ENCODE assay signal across 9 cellular contexts in genomic region chr13:34943675-34944634, GRCh38. TPM values are rescaled to one million over a fixed set of nuclear protein-coding genes. Genes with fewer than 3 reads are reported as not detected.
DNase-seq lines count a peak whose midpoint lies in the region; ATAC-seq, FAIRE-seq and TF ChIP-seq lines count a peak whose summit lies in the region.
"Had no signal": no experiment of that assay in that cellular context is flagged by ENCODE, and none has a peak within 500 bp of the region (broad histone marks: within the 10 kb centered on the region; RNA-seq: fewer than 3 reads in every experiment).

No MANE protein-coding gene starts in this region.

- H3K9ac ChIP-seq in parathyroid adenoma: no peak overlapping the region

- ATAC-seq in esophagus mucosa (no peak), GM18520 (IDR thresholded peaks at IDR 0.05; ENCODE audit: unreplicated experiment) (no peak)

- TF ChIP-seq CTCF in coronary artery (IDR thresholded peaks at IDR 0.05) (no peak), parathyroid adenoma (IDR thresholded peaks at IDR 0.05) (no peak)

- H2AFZ ChIP-seq in parathyroid adenoma: no peak overlapping the region

- H3K79me2 ChIP-seq in parathyroid adenoma: peaks cover 5% of the 10 kb centered on the region

- peak; percentile 17 for FAIRE-seq in G401.6 (lab: Jason Lieb, UNC)
- FAIRE-seq: bronchial epithelial cell had no signal

- H3K36me3 ChIP-seq in parathyroid adenoma (ENCODE audit: control insufficient read depth, insufficient read depth, low read length): no peaks in the 10 kb centered on the region

- no peaks in the 10 kb centered on the region for H3K27me3 ChIP-seq in parathyroid adenoma (ENCODE audit: control insufficient read depth, insufficient read depth, low read length)

- peak; percentile 53 for DNase-seq in Jurkat, Clone E6-1 (ENCODE audit: low read depth, low spot score)
- DNase-seq in coronary artery (ENCODE audit: low spot score) (no peak), OCI-M1 (lab: John Stamatoyannopoulos, UW) (no peak), NCI-H2171 (lab: John Stamatoyannopoulos, UW) (no peak)

- no peak overlapping the region for H3K4me3 ChIP-seq in Jurkat, Clone E6-1 (ENCODE audit: low read length)
- H3K4me3 ChIP-seq in coronary artery (peak overlapping the region; percentile 99), parathyroid adenoma (ENCODE audit: low read depth, low read length) (peak overlapping the region; percentile 47)

- H3K4me2 ChIP-seq in parathyroid adenoma (ENCODE audit: low read length): peak overlapping the region; percentile 67

- peaks cover 3% of the 10 kb centered on the region for H3K4me1 ChIP-seq in parathyroid adenoma

- no peak overlapping the region for H3K27ac ChIP-seq in coronary artery
- no peak overlapping the region for H3K27ac ChIP-seq in parathyroid adenoma

- no peaks in the 10 kb centered on the region for H3K9me3 ChIP-seq in parathyroid adenoma (ENCODE audit: control insufficient read depth, low read length)

RNA-seq across cellular contexts. Expression of gene NBEA, which starts 1.9 kb away (rescaled TPM):
- polyA plus RNA-seq in Jurkat, Clone E6-1 (2012; ENCODE audit: insufficient read depth, insufficient read length): 3.1 TPM
- 1.2 TPM for total RNA-seq in esophagus mucosa
